In genomic region chr5:58019614-58020013, GRCh38 we compare ENCODE assay signal across 1 cellular context.
TF ChIP-seq lines count a peak whose summit lies in the region.

No MANE protein-coding gene starts in this region.

TF ChIP-seq in WTC11, 78 proteins besides CTCF, POLR2A, EP300 and RAD21 (continued from another document):
- TF ChIP-seq PRDM15 (CRISPR knock-in tag; IDR thresholded peaks at IDR 0.05): no peak
- TF ChIP-seq TCF7 (CRISPR knock-in tag; IDR thresholded peaks at IDR 0.05; ENCODE audit: low read depth): no peak
- no peak for TF ChIP-seq SOX15 (CRISPR knock-in tag; IDR thresholded peaks at IDR 0.05)
- no peak for TF ChIP-seq FOXK1 (CRISPR knock-in tag; IDR thresholded peaks at IDR 0.05)
